Comparison of ENCODE assay signal across 11 cellular contexts in genomic region chr2:121561617-121562268, GRCh38. TPM values are rescaled to one million over a fixed set of nuclear protein-coding genes. Genes with fewer than 3 reads are reported as not detected.
DNase-seq lines count a peak whose midpoint lies in the region; ATAC-seq, FAIRE-seq and TF ChIP-seq lines count a peak whose summit lies in the region.
"Had no signal": no experiment of that assay in that cellular context is flagged by ENCODE, and none has a peak within 500 bp of the region (broad histone marks: within the 10 kb centered on the region; RNA-seq: fewer than 3 reads in every experiment).

No MANE protein-coding gene starts in this region.

- TF ChIP-seq EP300 in SK-N-SH (IDR thresholded peaks at IDR 0.05; ENCODE audit: borderline replicate concordance in 1 of 2, low read depth in 1 of 2, low read length in 1 of 2), result 0 out of 4 replicates have a peak, but pooled peaks of 1 of the 2 experiments have one; percentile 18

- TF ChIP-seq RAD21 in SK-N-SH (IDR thresholded peaks at IDR 0.05; ENCODE audit: low read length), result no peak

- DNase-seq in right cardiac atrium (peak in 2 of 3 donors; percentile 25 to 47), cardiac septum (ENCODE audit: low spot score) (no peak), SK-N-SH (no peak), fibroblast of lung (ENCODE audit: low read depth in 2 of 2) (peak; percentile 38 to 73), testis (peak; percentile 43), glomerular visceral epithelial cell (ENCODE audit: extremely low spot score) (no peak), D721Med (ENCODE audit: insufficient read length, low spot score) (no peak)
- no peak for DNase-seq in activated CD8-positive, alpha-beta memory T cell treated with anti-CD3 and anti-CD28 coated beads, Interleukin-2, amount 50 U/mL, for 4 hours
- DNase-seq: BE2C, pancreas had no signal

- CTCF ChIA-PET in SK-N-SH (lab: Yijun Ruan, JAX), result interaction anchor here (0.9 to 3.8 kb wide), 2 partner anchors 31 to 34 kb away, joined by 3 to 11 read pairs; partner anchors contain the start of gene RNU4ATAC

- 92% methylated on average over 2 of the region's 2 CpGs for WGBS in right cardiac atrium
- whole genome bisulfite sequencing in SK-N-SH (ENCODE audit: low lambda C conversion rate), result 63% methylated on average over 2 of the region's 2 CpGs
- 35 to 70% methylated on average over 2 of the region's 2 CpGs for WGBS in testis, 2 donors

- H3K4me1 ChIP-seq in right cardiac atrium (ENCODE audit: control insufficient read depth, insufficient read depth, low read length), result peaks cover 22% of the 10 kb centered on the region
- H3K4me1 ChIP-seq in SK-N-SH (ENCODE audit: control insufficient read depth in 1 of 2, insufficient read depth in 2 of 2, low read depth in 1 of 2, low read length in 1 of 2), result peaks cover 19% of the 10 kb centered on the region in 2 experiments; a peak in 3 of 4 replicates
- peaks cover 2% of the 10 kb centered on the region for H3K4me1 ChIP-seq in fibroblast of lung (ENCODE audit: control insufficient read depth, extremely low read depth, insufficient read depth, low read length)
- peaks cover 23% of the 10 kb centered on the region for H3K4me1 ChIP-seq in testis
- H3K4me1 ChIP-seq: BE2C had no signal

- no peak overlapping the region for H3K4me3 ChIP-seq in right cardiac atrium (ENCODE audit: low read length)
- no peak overlapping the region; a peak in 1 of 4 replicates for H3K4me3 ChIP-seq in SK-N-SH (ENCODE audit: low read depth in 2 of 2, low read length in 1 of 2)
- H3K4me3 ChIP-seq in fibroblast of lung (replicated peaks in 1 of 4; ENCODE audit: control extremely low read depth in 1 of 4, insufficient read depth in 1 of 4, low read depth in 3 of 4, low read length in 4 of 4), result no peak overlapping the region
- H3K4me3 ChIP-seq in testis, result no peak overlapping the region
- H3K4me3 ChIP-seq: pancreas, suprapubic skin had no signal

- H3K27me3 ChIP-seq in right cardiac atrium (ENCODE audit: control insufficient read depth, insufficient read depth) (no peaks in the 10 kb centered on the region), SK-N-SH (ENCODE audit: insufficient read depth) (no peaks in the 10 kb centered on the region), fibroblast of lung (ENCODE audit: control insufficient read depth, insufficient read depth, low read length) (no peaks in the 10 kb centered on the region), testis (no peaks in the 10 kb centered on the region)
- H3K27me3 ChIP-seq: BE2C, pancreas, suprapubic skin had no signal

- intact Hi-C loops in right cardiac atrium (cut with DNase I) (no loop called here), cardiac septum (cut with DNase I) (no loop called here), testis (cut with DNase I; ENCODE audit: low total_unique reads) (no loop called here)

- ATAC-seq in right cardiac atrium, result no peak

- H4K20me1 ChIP-seq in SK-N-SH (ENCODE audit: insufficient read depth), result peaks cover 21% of the 10 kb centered on the region
- H4K20me1 ChIP-seq in fibroblast of lung (ENCODE audit: control insufficient read depth, extremely low read depth, insufficient read depth, low read length), result no peaks in the 10 kb centered on the region

- TF ChIP-seq POLR2A in testis (IDR thresholded peaks at IDR 0.05), result no peak

- TF ChIP-seq CTCF in SK-N-SH (IDR thresholded peaks at IDR 0.05) (no peak), fibroblast of lung (conservative IDR thresholded peaks at IDR 0.05 in 1 of 2, IDR thresholded peaks at IDR 0.05 in 1 of 2; ENCODE audit: low read depth in 1 of 2, low read length in 2 of 2) (no peak), testis (IDR thresholded peaks at IDR 0.05) (no peak), D721Med (IDR thresholded peaks at IDR 0.05; ENCODE audit: insufficient read depth, missing control alignments) (no peak)

- no peaks in the 10 kb centered on the region for H3K36me3 ChIP-seq in SK-N-SH (replicated peaks in 1 of 2; ENCODE audit: control insufficient read depth in 1 of 2, insufficient read depth in 2 of 2, low read length in 1 of 2)
- H3K36me3 ChIP-seq in fibroblast of lung (ENCODE audit: control insufficient read depth, insufficient read depth, low read length), result no peaks in the 10 kb centered on the region
- H3K36me3 ChIP-seq in testis (ENCODE audit: low read depth, missing control alignments), result no peaks in the 10 kb centered on the region
- H3K36me3 ChIP-seq: BE2C, pancreas, suprapubic skin had no signal

- H3K9ac ChIP-seq in SK-N-SH (no peak overlapping the region; the same call in 1 of the 2 replicates), fibroblast of lung (ENCODE audit: insufficient read depth, low read length) (no peak overlapping the region)

- no peaks in the 10 kb centered on the region for H3K9me3 ChIP-seq in right cardiac atrium (ENCODE audit: control insufficient read depth, low read length)
- H3K9me3 ChIP-seq in SK-N-SH, result no peaks in the 10 kb centered on the region
- H3K9me3 ChIP-seq in fibroblast of lung (ENCODE audit: control insufficient read depth, insufficient read depth, low read depth, low read length), result no peaks in the 10 kb centered on the region
- H3K9me3 ChIP-seq in testis, result no peaks in the 10 kb centered on the region
- H3K9me3 ChIP-seq: BE2C, pancreas, suprapubic skin had no signal

- H3F3A ChIP-seq in SK-N-SH (replicated peaks; ENCODE audit: insufficient read depth), result peaks cover 25% of the 10 kb centered on the region

- FAIRE-seq in D721Med (lab: Jason Lieb, UNC), result no peak
- FAIRE-seq: pancreas had no signal

- H3K79me2 ChIP-seq in SK-N-SH (ENCODE audit: insufficient read depth) (peaks cover 72% of the 10 kb centered on the region), fibroblast of lung (ENCODE audit: control insufficient read depth, insufficient read depth, low read length) (peaks cover 13% of the 10 kb centered on the region)

- H2AFZ ChIP-seq in SK-N-SH (ENCODE audit: low read depth) (no peak overlapping the region), fibroblast of lung (ENCODE audit: low read length) (no peak overlapping the region)

- POLR2A ChIA-PET in SK-N-SH (lab: Yijun Ruan, JAX), result no interaction called here

- no peaks in the 10 kb centered on the region for H3K9me2 ChIP-seq in SK-N-SH

- H3K4me2 ChIP-seq in SK-N-SH (peak overlapping the region; percentile 47), fibroblast of lung (ENCODE audit: extremely low read depth, insufficient read depth, low read length) (no peak overlapping the region)

- H3K27ac ChIP-seq in right cardiac atrium (ENCODE audit: low read length) (no peak overlapping the region), SK-N-SH (ENCODE audit: low read depth in 2 of 2, low read length in 1 of 2) (peak overlapping the region in 1 of 2 experiments; percentile 53; a peak in 2 of 4 replicates), fibroblast of lung (ENCODE audit: insufficient read depth, low read length) (no peak overlapping the region), testis (peak overlapping the region in 1 of 2 donors; percentile 55)
- H3K27ac ChIP-seq: pancreas, suprapubic skin had no signal

TF ChIP-seq in SK-N-SH, 30 proteins besides CTCF, POLR2A, EP300 and RAD21:
- TF ChIP-seq NRF1 (IDR thresholded peaks at IDR 0.05; ENCODE audit: low read depth, low read length) (no peak), RXRA (IDR thresholded peaks at IDR 0.05; ENCODE audit: borderline replicate concordance, low read depth) (0 out of 2 replicates have a peak, but pooled peaks have one; percentile 19), MEF2A (IDR thresholded peaks at IDR 0.05; ENCODE audit: borderline replicate concordance, low read depth) (peak; percentile 42; the same call in 1 of the 2 replicates), USF1 (IDR thresholded peaks at IDR 0.05; ENCODE audit: borderline replicate concordance, low read depth) (no peak), TEAD4 (IDR thresholded peaks at IDR 0.05; ENCODE audit: borderline replicate concordance, insufficient read depth) (0 out of 2 replicates have a peak, but pooled peaks have one; percentile 19), SIN3A (IDR thresholded peaks at IDR 0.05; ENCODE audit: borderline replicate concordance, low read depth, low read length) (no peak), NFIC (IDR thresholded peaks at IDR 0.05; ENCODE audit: borderline replicate concordance) (peak; percentile 55; the same call in 1 of the 2 replicates), JUND (IDR thresholded peaks at IDR 0.05) (peak; percentile 67), RCOR1 (IDR thresholded peaks at IDR 0.05; ENCODE audit: low read length) (no peak), FOSL2 (IDR thresholded peaks at IDR 0.05; ENCODE audit: borderline replicate concordance, low read depth) (peak; percentile 58; the same call in 1 of the 2 replicates), TCF12 (IDR thresholded peaks at IDR 0.05) (peak; percentile 42; the same call in 1 of the 2 replicates), PBX3 (IDR thresholded peaks at IDR 0.05) (peak; percentile 30; the same call in 1 of the 2 replicates)

RNA-seq across cellular contexts. Expression of gene RNU4ATAC, which starts 31.1 kb away (rescaled TPM):
- total RNA-seq in right cardiac atrium (10 to 100 TPM in 1 of 4 donors, not detected in 3; 12.7 TPM), cardiac septum (not detected), fibroblast of lung (under 0.01 TPM in 1 of 2 replicates, not detected in the other), testis (not detected)
- polyA plus RNA-seq in right cardiac atrium (not detected), SK-N-SH (2012; rRNA removed) (not detected in 2 replicates), fibroblast of lung (not detected in 2 replicates), testis (ENCODE audit: insufficient read depth, low read depth, low replicate concordance) (not detected)
- not detected in 2 replicates for polyA plus RNA-seq in SK-N-SH (2012; cell fraction: cytosol; rRNA removed)
- polyA plus RNA-seq in SK-N-SH (2012; cell fraction: nucleus; rRNA removed), result not detected in 2 replicates
- not detected in 2 replicates for polyA plus RNA-seq in fibroblast of lung (2012)
- under 0.01 TPM in 2 replicates for polyA minus RNA-seq in fibroblast of lung (ENCODE audit: low replicate concordance)
- total RNA-seq: suprapubic skin had no signal
- polyA plus RNA-seq: pancreas had no signal

Comparison
In these comparisons a context has a peak if more than half of its experiments do, and no peak if none do; other contexts are left out.
1. DNase-seq: peak in right cardiac atrium (2 of 3), fibroblast of lung (2 of 2) and testis (single experiment); none in cardiac septum (single experiment), SK-N-SH (single experiment), glomerular visceral epithelial cell (single experiment), activated CD8-positive, alpha-beta memory T cell treated with anti-CD3 and anti-CD28 coated beads, Interleukin-2, amount 50 U/mL, for 4 hours (single experiment) and D721Med (single experiment).